In genomic region chr2:113626616-113627330, GRCh38 we compare ENCODE assay signal across 8 cellular contexts. TPM values are rescaled to one million over a fixed set of nuclear protein-coding genes. Genes with fewer than 3 reads are reported as not detected.
DNase-seq lines count a peak whose midpoint lies in the region; TF ChIP-seq lines count a peak whose summit lies in the region.
"Not testable (repeated sequence)": the region's sequence is repeated elsewhere in the genome, so short reads cannot be mapped to it uniquely, and the experiment has no call there.

Gene RABL2A, plus strand, starts transcription at chr2:113627266. Its CDS starts 1,341 bp downstream, at chr2:113628607.

- H3K4me1 Mint-ChIP-seq in activated CD4-positive, alpha-beta T cell treated with anti-CD3 and anti-CD28 coated beads, Interleukin-2, amount 10 ng/mL, durations not matched to agents 24 days and 14 days = not testable (repeated sequence)

- not testable (repeated sequence) for TF ChIP-seq CTCF in cardiac fibroblast (IDR thresholded peaks at IDR 0.05; ENCODE audit: low read depth, low read length); suprapubic skin (IDR thresholded peaks at IDR 0.05)
- TF ChIP-seq CTCF in prostate gland (IDR thresholded peaks at IDR 0.05) = peak in 2 of 4 experiments; percentile 9 to 19

- not testable (repeated sequence) for H3K36me3 Mint-ChIP-seq in activated CD4-positive, alpha-beta T cell treated with anti-CD3 and anti-CD28 coated beads, Interleukin-2, amount 10 ng/mL, durations not matched to agents 24 days and 14 days (ENCODE audit: low read depth)

- intact Hi-C loops in activated CD4-positive, alpha-beta T cell treated with anti-CD3 and anti-CD28 coated beads, Interleukin-2, amount 10 ng/mL, durations not matched to agents 24 days and 14 days (cut with micrococcal nuclease); prostate gland (cut with DNase I): not testable (repeated sequence)

- peak within 1 kb of the TSS; percentile 47; the same call in 1 of the 2 replicates for H3K9ac ChIP-seq in HUES64 (ENCODE audit: low read depth, low read length)
- not testable (repeated sequence) for H3K9ac ChIP-seq in iPS-15b (ENCODE audit: low read depth, low read length)

- not testable (repeated sequence) for H3K27me3 ChIP-seq in H7 (ENCODE audit: control insufficient read depth, insufficient read depth, low read length); HUES64 (ENCODE audit: insufficient read depth, low read length); iPS-15b (ENCODE audit: control insufficient read depth, insufficient read depth, low read length); prostate gland (replicated peaks; ENCODE audit: insufficient read depth); suprapubic skin

- not testable (repeated sequence) for TF ChIP-seq EP300 in suprapubic skin (IDR thresholded peaks at IDR 0.05)

- H3K4me3 ChIP-seq in H7 (ENCODE audit: insufficient read depth, low read depth, low read length) (peak within 1 kb of the TSS; percentile 43), HUES64 (ENCODE audit: low read length) (peak within 1 kb of the TSS; percentile 59), cardiac fibroblast (replicated peaks in 1 of 2; ENCODE audit: low read depth in 2 of 2, low read length in 2 of 2) (peak within 1 kb of the TSS; percentile 58 to 59), iPS-15b (ENCODE audit: low read depth, low read length) (peak within 1 kb of the TSS; percentile 46), prostate gland (peak within 1 kb of the TSS; percentile 35 to 37), suprapubic skin (peak within 1 kb of the TSS; percentile 51)

- not testable (repeated sequence) for H3K27ac ChIP-seq in HUES64 (ENCODE audit: low read depth, low read length); prostate gland; suprapubic skin

- not testable (repeated sequence) for H3K9me3 ChIP-seq in HUES64 (ENCODE audit: insufficient read depth, low read depth, low read length); iPS-15b (ENCODE audit: control insufficient read depth, insufficient read depth, low read length); prostate gland; suprapubic skin

- H3K4me3 Mint-ChIP-seq in activated CD4-positive, alpha-beta T cell treated with anti-CD3 and anti-CD28 coated beads, Interleukin-2, amount 10 ng/mL, durations not matched to agents 24 days and 14 days = peak within 1 kb of the TSS; percentile 83

- H3K9me3 Mint-ChIP-seq in activated CD4-positive, alpha-beta T cell treated with anti-CD3 and anti-CD28 coated beads, Interleukin-2, amount 10 ng/mL, durations not matched to agents 24 days and 14 days = not testable (repeated sequence)

- WGBS in HUES64 = under 1% methylated on average over 34 of the region's 51 CpGs
- 0% methylated on average over 15 of the region's 51 CpGs for WGBS in prostate gland
- 0% methylated on average over 7 of the region's 51 CpGs for WGBS in suprapubic skin

- H3K4me1 ChIP-seq in HUES64 (ENCODE audit: insufficient read depth, low read length); iPS-15b (ENCODE audit: control insufficient read depth, insufficient read depth, low read length); prostate gland (replicated peaks); suprapubic skin: not testable (repeated sequence)

- TF ChIP-seq POLR2A in prostate gland (IDR thresholded peaks at IDR 0.05); suprapubic skin (IDR thresholded peaks at IDR 0.05): not testable (repeated sequence)

- H3K27ac Mint-ChIP-seq in activated CD4-positive, alpha-beta T cell treated with anti-CD3 and anti-CD28 coated beads, Interleukin-2, amount 10 ng/mL, durations not matched to agents 24 days and 14 days = peak within 1 kb of the TSS; percentile 88

- not testable (repeated sequence) for H3K36me3 ChIP-seq in H7 (replicated peaks; ENCODE audit: control insufficient read depth, insufficient read depth, low read length); HUES64 (ENCODE audit: insufficient read depth, low read length); iPS-15b (ENCODE audit: control insufficient read depth, insufficient read depth, low read length); prostate gland
- H3K36me3 ChIP-seq in suprapubic skin = peaks cover 10% of the 10 kb centered on the region

- DNase-seq in GM04504 (ENCODE audit: low read depth) (peak; percentile 44), H7 (peak; percentile 90), cardiac fibroblast (ENCODE audit: low read depth in 2 of 2) (peak; percentile 77 to 85), prostate gland (ENCODE audit: low spot score) (peak; percentile 74), suprapubic skin (ENCODE audit: low spot score in 2 of 2) (peak; percentile 86 to 91)
- DNase-seq in activated CD4-positive, alpha-beta T cell treated with anti-CD3 and anti-CD28 coated beads, Interleukin-2, amount 10 ng/mL, durations not matched to agents 24 days and 14 days = peak; percentile 97

- not testable (repeated sequence) for H3K27me3 Mint-ChIP-seq in activated CD4-positive, alpha-beta T cell treated with anti-CD3 and anti-CD28 coated beads, Interleukin-2, amount 10 ng/mL, durations not matched to agents 24 days and 14 days

RNA-seq across cellular contexts. Expression of gene RABL2A, which starts in this region (rescaled TPM):
- total RNA-seq in H7 (2014; rRNA removed; shearing (Covaris generic)) = 4.8 and 6.5 TPM in 2 replicates
- 6.7 TPM for polyA plus RNA-seq in HUES64 (2013, experiment 1 of 2)
- polyA plus RNA-seq in HUES64 (2013, experiment 2 of 2) = 6.6 TPM
- 21.6 and 23.5 TPM in 2 replicates for total RNA-seq in activated CD4-positive, alpha-beta T cell treated with anti-CD3 and anti-CD28 coated beads, Interleukin-2, amount 10 ng/mL, durations not matched to agents 24 days and 14 days
- total RNA-seq in prostate gland = 10 to 100 TPM; 14.7 to 29.2 TPM
- total RNA-seq in suprapubic skin = 10 to 100 TPM; 11.9 to 28.8 (median 17.7) TPM

Comparison
In these comparisons a context has a peak if more than half of its experiments do, and no peak if none do; other contexts are left out.
1. DNase-seq: peak in every context shown above with its lines; median percentile 97 in activated CD4-positive, alpha-beta T cell treated with anti-CD3 and anti-CD28 coated beads, Interleukin-2, amount 10 ng/mL, durations not matched to agents 24 days and 14 days; 90 in H7; 88 in suprapubic skin; 81 in cardiac fibroblast; 74 in prostate gland; 44 in GM04504.